Comparison of ENCODE assay signal across 12 cellular contexts in the genomic region with DNA sequence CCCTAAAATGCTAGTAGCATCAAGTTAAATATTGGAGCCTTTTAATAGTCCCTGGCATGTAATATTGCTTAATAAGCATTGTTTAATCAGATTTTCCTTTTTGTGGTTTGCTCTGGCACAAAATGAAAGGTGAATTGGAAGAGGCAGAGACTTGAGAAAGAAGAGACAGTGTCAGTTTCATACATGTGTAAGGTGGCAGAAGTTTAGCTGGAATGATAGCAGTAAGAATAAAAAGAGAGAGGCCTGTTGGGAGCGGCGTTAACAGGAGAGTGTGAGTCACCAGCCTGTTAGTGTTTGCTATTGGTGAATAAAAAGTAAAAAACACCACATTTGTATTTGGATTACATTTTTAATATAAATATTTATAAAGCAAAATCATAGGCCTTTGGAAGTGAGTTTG.
DNase-seq lines count a peak whose midpoint lies in the region; ATAC-seq and TF ChIP-seq lines count a peak whose summit lies in the region.
"Had no signal": no experiment of that assay in that cellular context is flagged by ENCODE, and none has a peak within 500 bp of the region (broad histone marks: within the 10 kb centered on the region; RNA-seq: fewer than 3 reads in every experiment).

No MANE protein-coding gene starts in this region.

- no peak for ATAC-seq in GM19324 (IDR thresholded peaks at IDR 0.05; ENCODE audit: low FRiP score, unreplicated experiment)
- no peak for ATAC-seq in HG02798 (IDR thresholded peaks at IDR 0.05; ENCODE audit: poor library complexity, unreplicated experiment)

- H3K4me1 ChIP-seq in osteoblast (ENCODE audit: insufficient read depth, low read length) = peaks cover 23% of the 10 kb centered on the region
- H3K4me1 ChIP-seq in tibial artery = peaks cover 0 to 21% (median 4%) of the 10 kb centered on the region in 4 donors

- peak; percentile 25 for DNase-seq in ELR (ENCODE audit: low read depth)
- peak; percentile 1 for DNase-seq in NCI-H2196 treated with DMSO at 0.1 percent for 48 hours (lab: John Stamatoyannopoulos, UW; ENCODE audit: unreplicated experiment)
- DNase-seq in choroid plexus epithelial cell (ENCODE audit: low read depth) = peak; percentile 64
- no peak for DNase-seq in osteoblast (ENCODE audit: insufficient read length, low spot score, missing footprints)
- DNase-seq in NCI-H146 (lab: John Stamatoyannopoulos, UW) = no peak
- DNase-seq in tibial artery = no peak
- DNase-seq: activated CD8-positive, alpha-beta memory T cell treated with anti-CD3 and anti-CD28 coated beads, Interleukin-2, amount 50 U/mL, for 4 hours; NCI-H1092; SIG-M5 had no signal

- no peak overlapping the region for H3K4me2 ChIP-seq in osteoblast (ENCODE audit: insufficient read depth, low read length)

- peaks cover 4% of the 10 kb centered on the region for H3K79me2 ChIP-seq in osteoblast (ENCODE audit: insufficient read depth, low read length)

- no peaks in the 10 kb centered on the region for H3K27me3 ChIP-seq in osteoblast (ENCODE audit: insufficient read depth, low read length)
- H3K27me3 ChIP-seq in tibial artery = no peaks in the 10 kb centered on the region
- H3K27me3 ChIP-seq: tibial nerve had no signal

- H3K36me3 ChIP-seq in osteoblast (ENCODE audit: insufficient read depth, low read length) (no peaks in the 10 kb centered on the region), tibial artery (no peaks in the 10 kb centered on the region)
- H3K36me3 ChIP-seq: tibial nerve had no signal

- intact Hi-C loops in tibial artery (cut with DNase I; ENCODE audit: low total_unique reads) = no loop called here

- TF ChIP-seq CTCF in choroid plexus epithelial cell (conservative IDR thresholded peaks at IDR 0.05; ENCODE audit: low read depth, low read length) (no peak), osteoblast (IDR thresholded peaks at IDR 0.05; ENCODE audit: extremely low read depth, low read depth, low read length) (no peak), tibial artery (IDR thresholded peaks at IDR 0.05) (no peak)

- H2AFZ ChIP-seq in osteoblast (ENCODE audit: low read length) = no peak overlapping the region

- H3K9me3 ChIP-seq in osteoblast (ENCODE audit: low read depth, low read length) (no peaks in the 10 kb centered on the region), tibial artery (no peaks in the 10 kb centered on the region)

- H4K20me1 ChIP-seq in osteoblast (ENCODE audit: insufficient read depth, low read length) = no peaks in the 10 kb centered on the region

- H3K4me3 ChIP-seq in choroid plexus epithelial cell (ENCODE audit: low read depth, low read length) (no peak overlapping the region), osteoblast (ENCODE audit: insufficient read depth, low read length) (no peak overlapping the region), tibial artery (no peak overlapping the region)
- H3K4me3 ChIP-seq: tibial nerve had no signal

- H3K27ac ChIP-seq in osteoblast (ENCODE audit: low read depth, low read length) (peak overlapping the region; percentile 48), tibial artery (no peak overlapping the region)

Comparison
In these comparisons a context has a peak if more than half of its experiments do, and no peak if none do; other contexts are left out.
1. DNase-seq: peak in ELR (single experiment), NCI-H2196 treated with DMSO at 0.1 percent for 48 hours (single experiment) and choroid plexus epithelial cell (single experiment); none in osteoblast (single experiment), NCI-H146 (single experiment) and tibial artery (0 of 2).